9 cellular contexts compared by ENCODE assay signal in the genomic region with DNA sequence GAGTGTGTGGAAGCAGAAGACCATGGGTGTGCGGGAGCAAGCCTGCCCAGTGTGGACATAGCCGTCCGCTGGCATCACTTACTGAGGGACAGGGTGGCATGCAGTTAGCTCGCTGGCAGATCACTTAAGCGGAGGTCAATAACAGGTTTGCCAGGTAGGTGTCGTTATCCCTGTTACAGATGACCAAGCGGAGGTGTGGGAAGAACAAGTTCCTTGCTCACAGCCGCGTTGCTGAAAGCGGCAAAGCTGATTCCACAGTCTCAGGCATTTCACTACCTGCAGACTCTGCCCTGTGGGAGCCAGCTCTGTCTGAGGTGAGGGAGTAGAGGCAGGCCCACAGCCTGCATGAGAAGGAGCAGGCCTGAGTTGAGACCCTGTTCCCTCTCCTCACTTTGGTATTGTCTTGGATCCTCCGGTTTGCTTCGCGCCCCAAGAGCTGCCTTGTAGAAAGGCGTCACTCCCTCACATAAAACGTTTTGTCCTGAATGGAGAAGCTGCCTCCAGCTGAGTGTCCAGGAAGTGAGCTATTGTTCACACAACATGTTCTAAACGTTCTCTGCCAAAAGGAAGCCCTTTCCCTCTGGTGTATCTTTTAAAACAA.
DNase-seq lines count a peak whose midpoint lies in the region; ATAC-seq and TF ChIP-seq lines count a peak whose summit lies in the region.
"Had no signal": no experiment of that assay in that cellular context is flagged by ENCODE, and none has a peak within 500 bp of the region (broad histone marks: within the 10 kb centered on the region; RNA-seq: fewer than 3 reads in every experiment).

No MANE protein-coding gene starts in this region.

- peaks cover 35% of the 10 kb centered on the region for H3F3A ChIP-seq in smooth muscle cell (ENCODE audit: low read depth)

- H3K27ac ChIP-seq in HUES6 (ENCODE audit: low read depth, low read length) (peak overlapping the region; percentile 67), VCaP (peak overlapping the region; percentile 88), right cardiac atrium (ENCODE audit: low read length) (peak overlapping the region; percentile 95), smooth muscle cell (ENCODE audit: low read depth) (peak overlapping the region; percentile 98), Karpas-422 (ENCODE audit: low read length) (no peak overlapping the region)

- H3K9me3 ChIP-seq in HUES6 (ENCODE audit: control insufficient read depth, insufficient read depth, low read depth, low read length) (no peaks in the 10 kb centered on the region), right cardiac atrium (ENCODE audit: control insufficient read depth, low read length) (no peaks in the 10 kb centered on the region), smooth muscle cell (replicated peaks; ENCODE audit: low read depth) (no peaks in the 10 kb centered on the region), Karpas-422 (ENCODE audit: low read length) (no peaks in the 10 kb centered on the region)

- H3K4me1 ChIP-seq in HUES6 (ENCODE audit: control insufficient read depth, insufficient read depth, low read length) = peaks cover 70% of the 10 kb centered on the region
- peaks cover 49% of the 10 kb centered on the region for H3K4me1 ChIP-seq in right cardiac atrium (ENCODE audit: control insufficient read depth, insufficient read depth, low read length)
- H3K4me1 ChIP-seq in smooth muscle cell (ENCODE audit: low read depth) = peaks cover 57% of the 10 kb centered on the region
- no peaks in the 10 kb centered on the region for H3K4me1 ChIP-seq in Karpas-422 (ENCODE audit: low read length)

- H4K20me1 ChIP-seq in smooth muscle cell (ENCODE audit: low read depth) = no peaks in the 10 kb centered on the region
- H4K20me1 ChIP-seq in Karpas-422 (ENCODE audit: insufficient read depth, low read depth, low read length) = 0 out of 2 replicates have a peak, but pooled peaks cover 6% of the 10 kb centered on the region

- intact Hi-C loops in right cardiac atrium (cut with DNase I) = no loop called here

- TF ChIP-seq CTCF in VCaP (conservative IDR thresholded peaks at IDR 0.05) (peak; percentile 30), smooth muscle cell (IDR thresholded peaks at IDR 0.05; ENCODE audit: borderline replicate concordance, insufficient read depth, poor library complexity, severe bottlenecking) (no peak)

- ATAC-seq in right cardiac atrium (peak; percentile 62 to 80), GM21390 (IDR thresholded peaks at IDR 0.05; ENCODE audit: unreplicated experiment) (no peak), HG02885 (IDR thresholded peaks at IDR 0.05; ENCODE audit: poor library complexity, unreplicated experiment) (no peak), GM18505 (IDR thresholded peaks at IDR 0.05; ENCODE audit: unreplicated experiment) (no peak)

- H3K79me2 ChIP-seq in smooth muscle cell (ENCODE audit: low read depth) = peaks cover 29% of the 10 kb centered on the region
- H3K79me2 ChIP-seq in Karpas-422 (ENCODE audit: low read length) = no peaks in the 10 kb centered on the region

- H3K4me2 ChIP-seq in smooth muscle cell (peak overlapping the region; percentile 52), Karpas-422 (ENCODE audit: low read depth, low read length, poor library complexity, severe bottlenecking) (no peak overlapping the region)

- H3K36me3 ChIP-seq in HUES6 (ENCODE audit: control insufficient read depth, insufficient read depth, low read length) = peaks cover 9% of the 10 kb centered on the region; the same call in 1 of the 2 replicates
- H3K36me3 ChIP-seq in smooth muscle cell (ENCODE audit: low read depth) = no peaks in the 10 kb centered on the region
- no peaks in the 10 kb centered on the region for H3K36me3 ChIP-seq in Karpas-422 (ENCODE audit: insufficient read depth, low read length)

- TF ChIP-seq POLR2A in GM18505 (IDR thresholded peaks at IDR 0.05; ENCODE audit: borderline replicate concordance, extremely low read depth, insufficient read depth, insufficient read length) = no peak

- H3K27me3 ChIP-seq in HUES6 (ENCODE audit: control insufficient read depth, insufficient read depth, low read length) (no peaks in the 10 kb centered on the region), right cardiac atrium (ENCODE audit: control insufficient read depth, insufficient read depth) (no peaks in the 10 kb centered on the region), smooth muscle cell (ENCODE audit: low read depth) (no peaks in the 10 kb centered on the region), Karpas-422 (ENCODE audit: low read length) (no peaks in the 10 kb centered on the region)

- H3K9ac ChIP-seq in HUES6 (ENCODE audit: low read length) = peak overlapping the region; percentile 70
- H3K9ac ChIP-seq in smooth muscle cell (ENCODE audit: low read depth) = no peak overlapping the region
- no peak overlapping the region for H3K9ac ChIP-seq in Karpas-422 (ENCODE audit: low read length)

- DNase-seq in right cardiac atrium (peak in 1 of 3 donors; percentile 64), smooth muscle cell (lab: John Stamatoyannopoulos, UW; ENCODE audit: unreplicated experiment) (no peak), Karpas-422 (no peak)
- DNase-seq: NCI-H2107 had no signal

- H3K4me3 ChIP-seq in HUES6 (ENCODE audit: low read depth, low read length) (no peak overlapping the region), right cardiac atrium (ENCODE audit: low read length) (no peak overlapping the region), smooth muscle cell (no peak overlapping the region), Karpas-422 (ENCODE audit: low read length) (no peak overlapping the region)

- H2AFZ ChIP-seq in smooth muscle cell (ENCODE audit: low read depth) = no peak overlapping the region
- no peak overlapping the region for H2AFZ ChIP-seq in Karpas-422 (ENCODE audit: low read length)

- WGBS in right cardiac atrium = 66% methylated on average over 16 of the region's 16 CpGs
- 68% methylated on average over 16 of the region's 16 CpGs for WGBS in smooth muscle cell (ENCODE audit: low lambda C conversion rate)

- H3K9me2 ChIP-seq in Karpas-422 (replicated peaks; ENCODE audit: insufficient read depth, low read length) = no peaks in the 10 kb centered on the region

Comparison
In these comparisons a context has a peak if more than half of its experiments do, and no peak if none do; other contexts are left out.
1. ATAC-seq: peak in right cardiac atrium (2 of 2); none in GM21390 (single experiment), HG02885 (single experiment) and GM18505 (single experiment).